9 cellular contexts compared by ENCODE assay signal in the genomic region with DNA sequence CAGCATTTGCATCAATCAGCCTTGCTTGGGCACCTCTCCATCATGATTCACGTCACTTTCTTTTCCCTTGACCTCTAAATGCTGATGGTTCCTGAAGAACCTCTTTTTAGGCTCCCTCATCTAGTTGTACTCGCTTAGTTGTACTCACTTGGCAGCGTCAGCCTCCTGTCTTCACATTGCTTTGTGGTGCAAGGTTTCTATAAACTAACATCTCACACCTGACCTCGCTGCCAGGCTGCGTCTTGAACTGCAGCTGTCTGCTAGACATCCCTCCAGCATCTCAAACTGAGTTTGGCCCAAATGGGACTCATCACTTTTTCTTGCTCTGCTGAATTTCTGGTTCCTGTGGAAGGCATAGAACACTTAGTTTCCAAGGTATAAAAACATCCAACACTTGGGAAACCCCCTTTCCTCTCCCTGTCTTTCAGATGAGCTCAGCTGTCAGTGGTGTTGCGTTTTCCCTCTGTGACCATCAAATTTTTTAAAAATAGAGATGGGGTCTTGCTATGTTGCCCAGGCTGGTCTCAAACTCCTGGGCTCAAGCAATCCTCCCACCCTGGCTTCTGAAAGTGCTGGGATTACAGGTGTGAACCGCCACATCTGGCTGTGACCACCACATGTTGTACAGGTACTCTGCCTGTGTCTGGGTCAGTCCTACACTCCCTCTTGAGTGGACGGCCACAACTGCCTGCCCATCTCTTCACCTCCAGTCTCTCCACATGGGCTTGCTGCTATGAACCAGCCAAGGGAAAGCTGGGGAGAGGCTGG.
"Had no signal": no experiment of that assay in that cellular context is flagged by ENCODE, and none has a peak within 500 bp of the region (broad histone marks: within the 10 kb centered on the region; RNA-seq: fewer than 3 reads in every experiment).

No MANE protein-coding gene starts in this region.

- H3K36me3 ChIP-seq: HAP-1 had no signal

- H3K9me3 ChIP-seq: HAP-1 had no signal

- H3K4me2 ChIP-seq: KMS-11 had no signal

- H3K4me3 ChIP-seq: HAP-1 had no signal

- H3K9me3 Mint-ChIP-seq: HFFc6 had no signal

- DNase-seq: H7, HFFc6, IMR-90, Karpas-422, KBM-7 had no signal

- H3K27ac Mint-ChIP-seq: HFFc6 had no signal

- H3K9ac ChIP-seq: KMS-11 had no signal

- ATAC-seq: HCT116 had no signal

- H3K27ac ChIP-seq: KMS-11 had no signal

- FAIRE-seq: HTR-8/SVneo had no signal

- H3K4me3 Mint-ChIP-seq: HFFc6 had no signal
